Comparison of ENCODE assay signal across 15 cellular contexts in genomic region chr10:7481382-7481765, GRCh38.
A peak's percentile ranks its signal among the peaks of the same experiment; 100 is the strongest.
DNase-seq lines count a peak whose midpoint lies in the region; ATAC-seq and TF ChIP-seq lines count a peak whose summit lies in the region.
"Had no signal": no experiment of that assay in that cellular context is flagged by ENCODE, and none has a peak within 500 bp of the region (broad histone marks: within the 10 kb centered on the region; RNA-seq: fewer than 3 reads in every experiment).

No MANE protein-coding gene starts in this region.

- peaks cover 36% of the 10 kb centered on the region for H3K36me3 Mint-ChIP-seq in activated CD4-positive, alpha-beta T cell treated with anti-CD3 and anti-CD28 coated beads, Interleukin-2, amount 10 ng/mL, durations not matched to agents 7 days and 5 days (ENCODE audit: low read depth)
- no peaks in the 10 kb centered on the region for H3K36me3 Mint-ChIP-seq in activated CD4-positive, alpha-beta T cell treated with anti-CD3 and anti-CD28 coated beads for 36 hours (ENCODE audit: low read depth)

- no peak overlapping the region for H3K4me3 ChIP-seq in OCI-LY1 (ENCODE audit: low read depth, low read length, poor library complexity, severe bottlenecking)
- no peak overlapping the region for H3K4me3 ChIP-seq in choroid plexus epithelial cell (ENCODE audit: low read depth, low read length)
- H3K4me3 ChIP-seq in neutrophil (ENCODE audit: low read depth in 1 of 2, low read length in 1 of 2) = no peak overlapping the region
- H3K4me3 ChIP-seq: PC-9, tibial nerve had no signal

- ATAC-seq in activated CD4-positive, alpha-beta T cell treated with anti-CD3 and anti-CD28 coated beads for 36 hours = no peak
- ATAC-seq in GM18517 (IDR thresholded peaks at IDR 0.05; ENCODE audit: unreplicated experiment) (no peak), GM21723 (IDR thresholded peaks at IDR 0.05; ENCODE audit: unreplicated experiment) (no peak)
- ATAC-seq: SK-N-SH treated with all-trans-retinoic acid at 6 μM for 48 hours had no signal

- peaks cover 16% of the 10 kb centered on the region for H3F3A ChIP-seq in OCI-LY1 (ENCODE audit: insufficient read depth, low read length)

- intact Hi-C loops in activated CD4-positive, alpha-beta T cell treated with anti-CD3 and anti-CD28 coated beads for 36 hours (cut with DNase I, micrococcal nuclease) = no loop called here

- no peaks in the 10 kb centered on the region for H3K27me3 Mint-ChIP-seq in activated CD4-positive, alpha-beta T cell treated with anti-CD3 and anti-CD28 coated beads, Interleukin-2, amount 10 ng/mL, durations not matched to agents 7 days and 5 days
- H3K27me3 Mint-ChIP-seq in activated CD4-positive, alpha-beta T cell treated with anti-CD3 and anti-CD28 coated beads for 36 hours = no peaks in the 10 kb centered on the region

- peaks cover 82% of the 10 kb centered on the region for H3K4me1 Mint-ChIP-seq in activated CD4-positive, alpha-beta T cell treated with anti-CD3 and anti-CD28 coated beads, Interleukin-2, amount 10 ng/mL, durations not matched to agents 7 days and 5 days
- H3K4me1 Mint-ChIP-seq in activated CD4-positive, alpha-beta T cell treated with anti-CD3 and anti-CD28 coated beads for 36 hours = peaks cover 73% of the 10 kb centered on the region

- CTCF ChIA-PET in activated CD4-positive, alpha-beta T cell treated with anti-CD3 and anti-CD28 coated beads, Interleukin-2, amount 10 ng/mL, durations not matched to agents 7 days and 5 days (lab: Charles Lee) = no interaction called here
- CTCF ChIA-PET in activated CD4-positive, alpha-beta T cell treated with anti-CD3 and anti-CD28 coated beads for 36 hours (lab: Charles Lee) = no interaction called here

- H3K9me3 ChIP-seq in OCI-LY1 (ENCODE audit: low read length) = no peaks in the 10 kb centered on the region; the same call in 1 of the 2 replicates
- H3K9me3 ChIP-seq in neutrophil = no peaks in the 10 kb centered on the region
- H3K9me3 ChIP-seq: tibial nerve had no signal

- peak overlapping the region; percentile 2; the same call in 1 of the 2 replicates for H3K9ac ChIP-seq in OCI-LY1 (ENCODE audit: low read length)

- H3K4me1 ChIP-seq in OCI-LY1 (ENCODE audit: insufficient read depth, low read length, severe bottlenecking) (peaks cover 93% of the 10 kb centered on the region), neutrophil (ENCODE audit: control insufficient read depth in 1 of 2, insufficient read depth in 1 of 2, low read depth in 1 of 2, low read length in 1 of 2) (peaks cover 39% of the 10 kb centered on the region in 2 experiments)

- peak overlapping the region; percentile 40 for H3K4me3 Mint-ChIP-seq in activated CD4-positive, alpha-beta T cell treated with anti-CD3 and anti-CD28 coated beads, Interleukin-2, amount 10 ng/mL, durations not matched to agents 7 days and 5 days
- H3K4me3 Mint-ChIP-seq in activated CD4-positive, alpha-beta T cell treated with anti-CD3 and anti-CD28 coated beads for 36 hours = no peak overlapping the region

- peak overlapping the region; percentile 97 for H3K27ac Mint-ChIP-seq in activated CD4-positive, alpha-beta T cell treated with anti-CD3 and anti-CD28 coated beads, Interleukin-2, amount 10 ng/mL, durations not matched to agents 7 days and 5 days
- H3K27ac Mint-ChIP-seq in activated CD4-positive, alpha-beta T cell treated with anti-CD3 and anti-CD28 coated beads for 36 hours = no peak overlapping the region

- no peak for DNase-seq in activated CD4-positive, alpha-beta T cell treated with anti-CD3 and anti-CD28 coated beads, Interleukin-2, amount 10 ng/mL, durations not matched to agents 7 days and 5 days
- DNase-seq in activated CD4-positive, alpha-beta T cell treated with anti-CD3 and anti-CD28 coated beads for 36 hours = no peak
- DNase-seq in choroid plexus epithelial cell (ENCODE audit: low read depth) (peak; percentile 5), germinal center (ENCODE audit: low spot score) (no peak)
- DNase-seq: activated CD4-positive, CD25-positive, alpha-beta regulatory T cell; NCI-H187; NCI-H510A; PC-9; stimulated activated CD4-positive, alpha-beta T cell treated with anti-CD3 and anti-CD28 coated beads, Interleukin-2, amount 100 ng/mL, for 48 hours had no signal

- H3K27me3 ChIP-seq in OCI-LY1 (ENCODE audit: insufficient read depth, low read length) = no peaks in the 10 kb centered on the region
- H3K27me3 ChIP-seq in neutrophil = peaks cover 3% of the 10 kb centered on the region
- H3K27me3 ChIP-seq: tibial nerve had no signal

- peak overlapping the region; percentile 99 for H3K27ac ChIP-seq in OCI-LY1 (ENCODE audit: low read depth, low read length, poor library complexity, severe bottlenecking)
- peak overlapping the region; percentile 67 for H3K27ac ChIP-seq in neutrophil
- H3K27ac ChIP-seq: PC-9 had no signal

- H3K9me3 Mint-ChIP-seq in activated CD4-positive, alpha-beta T cell treated with anti-CD3 and anti-CD28 coated beads, Interleukin-2, amount 10 ng/mL, durations not matched to agents 7 days and 5 days = peaks cover 7% of the 10 kb centered on the region
- H3K9me3 Mint-ChIP-seq in activated CD4-positive, alpha-beta T cell treated with anti-CD3 and anti-CD28 coated beads for 36 hours (ENCODE audit: low read depth) = no peaks in the 10 kb centered on the region

- peak overlapping the region; percentile 57; the same call in 1 of the 2 replicates for H3K4me2 ChIP-seq in OCI-LY1 (ENCODE audit: low read length)
- H3K4me2 ChIP-seq: PC-9 had no signal

- no peaks in the 10 kb centered on the region for H3K79me2 ChIP-seq in OCI-LY1 (ENCODE audit: insufficient read depth, low read length)

- H4K20me1 ChIP-seq in OCI-LY1 (ENCODE audit: insufficient read depth, low read length) = no peaks in the 10 kb centered on the region

- H3K36me3 ChIP-seq in OCI-LY1 (ENCODE audit: insufficient read depth, low read length) = no peaks in the 10 kb centered on the region
- no peaks in the 10 kb centered on the region for H3K36me3 ChIP-seq in neutrophil
- H3K36me3 ChIP-seq: tibial nerve had no signal

- no peaks in the 10 kb centered on the region for H3K9me2 ChIP-seq in OCI-LY1 (ENCODE audit: low read depth, low read length)

- no peak overlapping the region for H2AFZ ChIP-seq in OCI-LY1 (ENCODE audit: low read length)
- H2AFZ ChIP-seq: PC-9 had no signal

- TF ChIP-seq CTCF in OCI-LY1 (IDR thresholded peaks at IDR 0.05; ENCODE audit: low read length) (no peak), choroid plexus epithelial cell (conservative IDR thresholded peaks at IDR 0.05; ENCODE audit: low read depth, low read length) (no peak), neutrophil (IDR thresholded peaks at IDR 0.05) (no peak)

- POLR2A ChIA-PET in activated CD4-positive, alpha-beta T cell treated with anti-CD3 and anti-CD28 coated beads, Interleukin-2, amount 10 ng/mL, durations not matched to agents 7 days and 5 days (lab: Charles Lee) = no interaction called here
- POLR2A ChIA-PET in activated CD4-positive, alpha-beta T cell treated with anti-CD3 and anti-CD28 coated beads for 36 hours (lab: Charles Lee) = no interaction called here
